In the genomic region with DNA sequence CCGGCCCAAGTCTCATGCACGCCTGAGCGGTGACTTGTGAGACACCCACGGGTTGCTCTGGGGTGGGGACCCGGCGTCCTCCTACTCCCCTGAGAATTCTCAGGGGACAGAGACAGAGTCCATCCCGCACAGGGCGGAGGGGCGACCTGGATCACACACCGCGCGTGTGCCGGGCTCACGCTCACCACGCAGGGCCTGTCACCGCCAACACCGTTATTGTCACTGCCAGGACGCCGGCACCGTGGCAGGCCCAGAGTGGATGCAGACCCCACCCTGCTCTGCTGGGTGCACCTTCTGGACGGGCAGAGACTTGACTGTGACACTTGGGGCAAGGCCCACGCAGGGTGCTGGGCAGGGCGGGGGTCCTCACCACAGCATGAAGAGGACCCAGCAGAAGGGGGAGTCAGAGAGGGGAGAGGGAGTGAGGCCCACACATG, we compare ENCODE assay signal across 16 cellular contexts. TPM values are rescaled to one million over a fixed set of nuclear protein-coding genes. Genes with fewer than 3 reads are reported as not detected.
DNase-seq lines count a peak whose midpoint lies in the region; ATAC-seq and TF ChIP-seq lines count a peak whose summit lies in the region.
"Had no signal": no experiment of that assay in that cellular context is flagged by ENCODE, and none has a peak within 500 bp of the region (broad histone marks: within the 10 kb centered on the region; RNA-seq: fewer than 3 reads in every experiment).

No MANE protein-coding gene starts in this region.

- H3K27ac ChIP-seq in RWPE1, result peak overlapping the region; percentile 98
- peak overlapping the region in 1 of 4 donors; percentile 67 for H3K27ac ChIP-seq in esophagus muscularis mucosa (replicated peaks in 1 of 4)
- H3K27ac ChIP-seq: SK-N-MC, VCaP had no signal

- TF ChIP-seq EP300 in esophagus muscularis mucosa (IDR thresholded peaks at IDR 0.05), result no peak

- 86% methylated on average over 17 of the region's 23 CpGs for WGBS in esophagus muscularis mucosa

- no peak overlapping the region for H3K4me3 ChIP-seq in esophagus muscularis mucosa
- H3K4me3 ChIP-seq: SK-N-MC had no signal

- H3K27me3 Mint-ChIP-seq in activated CD8-positive, alpha-beta memory T cell treated with anti-CD3 and anti-CD28 coated beads, Interleukin-2, amount 10 ng/mL, durations not matched to agents 7 days and 5 days, result no peaks in the 10 kb centered on the region
- H3K27me3 Mint-ChIP-seq in dendritic cell treated with granulocyte-macrophage colony-stimulating factor and Interleukin-4, amounts not matched to agents 40 ng/mL and 50 ng/mL, for 4 days, result no peaks in the 10 kb centered on the region
- H3K27me3 Mint-ChIP-seq in stimulated activated memory B cell treated with anti-CD40 and anti-IgM and Interleukin-4, amounts not matched to agents 10 μg/mL and 1 μg/mL and 100 μg/mL, for 72 hours, result no peaks in the 10 kb centered on the region
- H3K27me3 Mint-ChIP-seq: progenitor cell of endocrine pancreas had no signal

- CTCF ChIA-PET in activated CD8-positive, alpha-beta memory T cell treated with anti-CD3 and anti-CD28 coated beads, Interleukin-2, amount 10 ng/mL, durations not matched to agents 7 days and 5 days (lab: Charles Lee), result interaction anchor here (4.8 kb wide), 1 partner anchor 11 kb away, joined by 31 read pairs; no protein-coding TSS in a partner anchor
- CTCF ChIA-PET in RWPE1 (lab: Yijun Ruan, JAX), result no interaction called here

- H3K9me3 ChIP-seq in esophagus muscularis mucosa, result no peaks in the 10 kb centered on the region

- no peak for TF ChIP-seq POLR2A in esophagus muscularis mucosa (IDR thresholded peaks at IDR 0.05; ENCODE audit: low read depth)

- peak overlapping the region; percentile 52 for H3K4me3 Mint-ChIP-seq in activated CD8-positive, alpha-beta memory T cell treated with anti-CD3 and anti-CD28 coated beads, Interleukin-2, amount 10 ng/mL, durations not matched to agents 7 days and 5 days
- H3K4me3 Mint-ChIP-seq in dendritic cell treated with granulocyte-macrophage colony-stimulating factor and Interleukin-4, amounts not matched to agents 40 ng/mL and 50 ng/mL, for 4 days, result no peak overlapping the region
- peak overlapping the region; percentile 89 for H3K4me3 Mint-ChIP-seq in stimulated activated memory B cell treated with anti-CD40 and anti-IgM and Interleukin-4, amounts not matched to agents 10 μg/mL and 1 μg/mL and 100 μg/mL, for 72 hours

- no peak for TF ChIP-seq CTCF in RWPE1 (conservative IDR thresholded peaks at IDR 0.05; ENCODE audit: low read depth)
- no peak for TF ChIP-seq CTCF in esophagus muscularis mucosa (IDR thresholded peaks at IDR 0.05)

- DNase-seq in activated CD8-positive, alpha-beta memory T cell treated with anti-CD3 and anti-CD28 coated beads, Interleukin-2, amount 10 ng/mL, durations not matched to agents 7 days and 5 days, result no peak
- DNase-seq in activated CD8-positive, alpha-beta memory T cell treated with anti-CD3 and anti-CD28 coated beads, Interleukin-2, amount 50 U/mL, for 4 hours, result no peak
- DNase-seq in RWPE1 (ENCODE audit: low spot score) (no peak), NCI-H128 (lab: John Stamatoyannopoulos, UW; ENCODE audit: unreplicated experiment) (no peak), esophagus muscularis mucosa (ENCODE audit: extremely low spot score) (no peak), SW 1271 (lab: John Stamatoyannopoulos, UW) (no peak)
- DNase-seq: Calu3; GF-D8; Karpas-422; NCI-H187; stimulated activated CD4-positive, alpha-beta T cell treated with anti-CD3 and anti-CD28 coated beads, Interleukin-12 subunit alpha, Interleukin-12 subunit beta, amount 100 ng/mL, for 4 hours had no signal

- peaks cover 42 to 98% (median 82%) of the 10 kb centered on the region in 4 donors for H3K36me3 ChIP-seq in esophagus muscularis mucosa

- H3K27me3 ChIP-seq in esophagus muscularis mucosa, result no peaks in the 10 kb centered on the region

- POLR2A ChIA-PET in RWPE1 (lab: Yijun Ruan, JAX; ENCODE audit: low non-redundant PET), result no interaction called here

- H3K4me1 Mint-ChIP-seq in activated CD8-positive, alpha-beta memory T cell treated with anti-CD3 and anti-CD28 coated beads, Interleukin-2, amount 10 ng/mL, durations not matched to agents 7 days and 5 days, result peaks cover 40% of the 10 kb centered on the region
- H3K4me1 Mint-ChIP-seq in dendritic cell treated with granulocyte-macrophage colony-stimulating factor and Interleukin-4, amounts not matched to agents 40 ng/mL and 50 ng/mL, for 4 days (ENCODE audit: low read depth), result peaks cover 77% of the 10 kb centered on the region
- peaks cover 60% of the 10 kb centered on the region for H3K4me1 Mint-ChIP-seq in stimulated activated memory B cell treated with anti-CD40 and anti-IgM and Interleukin-4, amounts not matched to agents 10 μg/mL and 1 μg/mL and 100 μg/mL, for 72 hours

- H3K27ac Mint-ChIP-seq in activated CD8-positive, alpha-beta memory T cell treated with anti-CD3 and anti-CD28 coated beads, Interleukin-2, amount 10 ng/mL, durations not matched to agents 7 days and 5 days, result peak overlapping the region; percentile 56
- H3K27ac Mint-ChIP-seq in dendritic cell treated with granulocyte-macrophage colony-stimulating factor and Interleukin-4, amounts not matched to agents 40 ng/mL and 50 ng/mL, for 4 days, result peak overlapping the region; percentile 100
- peak overlapping the region; percentile 89 for H3K27ac Mint-ChIP-seq in stimulated activated memory B cell treated with anti-CD40 and anti-IgM and Interleukin-4, amounts not matched to agents 10 μg/mL and 1 μg/mL and 100 μg/mL, for 72 hours

- ATAC-seq in activated CD8-positive, alpha-beta memory T cell treated with anti-CD3 and anti-CD28 coated beads, Interleukin-2, amount 10 ng/mL, durations not matched to agents 7 days and 5 days, result no peak
- ATAC-seq in stimulated activated memory B cell treated with anti-CD40 and anti-IgM and Interleukin-4, amounts not matched to agents 10 μg/mL and 1 μg/mL and 100 μg/mL, for 72 hours, result no peak

- no peaks in the 10 kb centered on the region for H3K9me3 Mint-ChIP-seq in activated CD8-positive, alpha-beta memory T cell treated with anti-CD3 and anti-CD28 coated beads, Interleukin-2, amount 10 ng/mL, durations not matched to agents 7 days and 5 days (ENCODE audit: low read depth)
- no peaks in the 10 kb centered on the region for H3K9me3 Mint-ChIP-seq in dendritic cell treated with granulocyte-macrophage colony-stimulating factor and Interleukin-4, amounts not matched to agents 40 ng/mL and 50 ng/mL, for 4 days
- no peaks in the 10 kb centered on the region for H3K9me3 Mint-ChIP-seq in stimulated activated memory B cell treated with anti-CD40 and anti-IgM and Interleukin-4, amounts not matched to agents 10 μg/mL and 1 μg/mL and 100 μg/mL, for 72 hours

- peaks cover 8 to 51% (median 40%) of the 10 kb centered on the region in 4 donors for H3K4me1 ChIP-seq in esophagus muscularis mucosa

- H3K36me3 Mint-ChIP-seq in activated CD8-positive, alpha-beta memory T cell treated with anti-CD3 and anti-CD28 coated beads, Interleukin-2, amount 10 ng/mL, durations not matched to agents 7 days and 5 days, result peaks cover 82% of the 10 kb centered on the region
- peaks cover 94% of the 10 kb centered on the region for H3K36me3 Mint-ChIP-seq in dendritic cell treated with granulocyte-macrophage colony-stimulating factor and Interleukin-4, amounts not matched to agents 40 ng/mL and 50 ng/mL, for 4 days (ENCODE audit: low read depth)
- peaks cover 78% of the 10 kb centered on the region for H3K36me3 Mint-ChIP-seq in stimulated activated memory B cell treated with anti-CD40 and anti-IgM and Interleukin-4, amounts not matched to agents 10 μg/mL and 1 μg/mL and 100 μg/mL, for 72 hours

- intact Hi-C loops in dendritic cell treated with granulocyte-macrophage colony-stimulating factor and Interleukin-4, amounts not matched to agents 40 ng/mL and 50 ng/mL, for 4 days (cut with micrococcal nuclease), result no loop called here
- intact Hi-C loops in esophagus muscularis mucosa (cut with DNase I), result no loop called here

RNA-seq across cellular contexts. Expression of gene MOB3A, which starts 16.2 kb away (rescaled TPM):
- 100 to 1,000 TPM; 200 to 202 TPM for total RNA-seq in activated CD8-positive, alpha-beta memory T cell treated with anti-CD3 and anti-CD28 coated beads, Interleukin-2, amount 10 ng/mL, durations not matched to agents 7 days and 5 days
- 10 to 100 TPM; 43.6 to 85.2 (median 56.3) TPM for total RNA-seq in esophagus muscularis mucosa

RNA-seq across cellular contexts. Expression of gene IZUMO4, which starts 16.8 kb away (rescaled TPM):
- 10 to 100 TPM in 1 of 2 experiments, 1 to 10 TPM in 1; 7.2 to 10.1 TPM for total RNA-seq in activated CD8-positive, alpha-beta memory T cell treated with anti-CD3 and anti-CD28 coated beads, Interleukin-2, amount 10 ng/mL, durations not matched to agents 7 days and 5 days
- 1 to 10 TPM; 1.9 to 6.0 (median 3.9) TPM for total RNA-seq in esophagus muscularis mucosa

RNA-seq across cellular contexts. Expression of gene MKNK2, which starts 28.8 kb away (rescaled TPM):
- total RNA-seq in activated CD8-positive, alpha-beta memory T cell treated with anti-CD3 and anti-CD28 coated beads, Interleukin-2, amount 10 ng/mL, durations not matched to agents 7 days and 5 days, result 100 to 1,000 TPM; 196 to 201 TPM
- total RNA-seq in esophagus muscularis mucosa, result 100 to 1,000 TPM; 113 to 267 (median 193) TPM
